In genomic region chr4:33649015-33649414, GRCh38 we compare ENCODE assay signal across 10 cellular contexts.
DNase-seq lines count a peak whose midpoint lies in the region; ATAC-seq and TF ChIP-seq lines count a peak whose summit lies in the region.
"Had no signal": no experiment of that assay in that cellular context is flagged by ENCODE, and none has a peak within 500 bp of the region (broad histone marks: within the 10 kb centered on the region; RNA-seq: fewer than 3 reads in every experiment).

No MANE protein-coding gene starts in this region.

- H3K4me3 ChIP-seq in PC-9, result no peak overlapping the region
- no peak overlapping the region for H3K4me3 ChIP-seq in skeletal muscle cell (ENCODE audit: low read depth, low read length)

- POLR2A ChIA-PET in PC-9 (lab: Charles Lee; ENCODE audit: unreplicated experiment), result no interaction called here

- H3K9me2 ChIP-seq in PC-9 (ENCODE audit: insufficient read depth), result no peaks in the 10 kb centered on the region

- TF ChIP-seq CTCF in PC-9 (conservative IDR thresholded peaks at IDR 0.05), result peak; percentile 53

- no TSS peak for BruUV-seq in PC-9 (replicated peaks; lab: Mats Ljungman, UMichigan)

- no peak overlapping the region for H2AFZ ChIP-seq in PC-9

- H3K27me3 ChIP-seq in PC-9 (ENCODE audit: insufficient read depth, low read depth), result no peaks in the 10 kb centered on the region

- intact Hi-C loops in PC-9 (cut with micrococcal nuclease; ENCODE audit: unreplicated experiment), result loop anchor here (1.0 kb wide), 1 partner anchor 1071 kb away; no protein-coding TSS in a partner anchor

- H3K4me2 ChIP-seq in PC-9, result no peak overlapping the region

- no peaks in the 10 kb centered on the region for H3K79me2 ChIP-seq in PC-9 (ENCODE audit: low read depth)

- DNase-seq in DMS53 (lab: John Stamatoyannopoulos, UW), result peak; percentile 50
- no peak for DNase-seq in DMS53 treated with DMSO at 0.1 percent for 48 hours (lab: John Stamatoyannopoulos, UW; ENCODE audit: unreplicated experiment)
- no peak for DNase-seq in PC-9
- DNase-seq in fibroblast of gingiva (ENCODE audit: low read depth), result peak; percentile 31
- peak; percentile 21 for DNase-seq in skeletal muscle cell (ENCODE audit: low read depth)
- DNase-seq in NCI-H1417 treated with DMSO at 0.1 percent for 48 hours (lab: John Stamatoyannopoulos, UW), result no peak
- DNase-seq: activated CD4-positive, alpha-beta T cell treated with anti-CD3 and anti-CD28 coated beads, Interleukin-2, amount 50 U/mL, for 48 hours; stimulated activated CD8-positive, alpha-beta memory T cell treated with anti-CD3 and anti-CD28 coated beads, Interleukin-4, amount 100 ng/mL, for 48 hours had no signal

- no peaks in the 10 kb centered on the region for H3K9me3 ChIP-seq in PC-9 (ENCODE audit: insufficient read depth, low read depth)

- ATAC-seq in HG02759 (IDR thresholded peaks at IDR 0.05; ENCODE audit: unreplicated experiment), result no peak
- no peak for ATAC-seq in HG03135 (IDR thresholded peaks at IDR 0.05; ENCODE audit: unreplicated experiment)

- no peaks in the 10 kb centered on the region for H3F3A ChIP-seq in PC-9 (ENCODE audit: insufficient read depth, low read depth)

- H3K36me3 ChIP-seq in PC-9 (ENCODE audit: low read depth), result no peaks in the 10 kb centered on the region

- H4K20me1 ChIP-seq in PC-9 (ENCODE audit: insufficient read depth), result no peaks in the 10 kb centered on the region

- CTCF ChIA-PET in PC-9 (lab: Charles Lee), result no interaction called here

- H3K4me1 ChIP-seq in PC-9 (replicated peaks; ENCODE audit: insufficient read depth), result no peaks in the 10 kb centered on the region

- H3K27ac ChIP-seq in PC-9, result no peak overlapping the region

Comparison
In these comparisons a context has a peak if more than half of its experiments do, and no peak if none do; other contexts are left out.
1. DNase-seq: peak in DMS53 (single experiment), fibroblast of gingiva (single experiment) and skeletal muscle cell (single experiment); none in DMS53 treated with DMSO at 0.1 percent for 48 hours (single experiment), PC-9 (0 of 2) and NCI-H1417 treated with DMSO at 0.1 percent for 48 hours (single experiment).